Comparison of ENCODE assay signal across 18 cellular contexts in the genomic region with DNA sequence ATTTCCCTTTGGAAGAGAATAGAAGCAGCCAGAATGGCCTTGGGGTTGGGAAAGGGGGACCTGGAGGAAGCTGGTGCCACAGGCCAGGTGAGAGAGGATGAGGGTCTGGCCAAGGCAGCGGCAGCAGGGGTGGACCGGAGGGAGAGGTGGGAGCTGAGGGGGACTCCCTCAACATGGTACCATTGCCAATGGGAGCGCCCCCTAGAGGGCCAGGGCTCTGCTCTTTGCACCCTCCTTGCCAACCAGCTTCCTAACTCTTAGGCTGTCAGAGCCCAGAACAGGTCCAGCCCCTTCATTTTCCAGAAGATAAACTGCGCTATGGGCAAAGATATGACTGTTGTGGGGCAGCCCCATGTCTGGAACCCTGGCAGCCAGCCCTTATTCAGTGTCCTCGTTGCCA.
DNase-seq lines count a peak whose midpoint lies in the region; ATAC-seq and TF ChIP-seq lines count a peak whose summit lies in the region.
"Had no signal": no experiment of that assay in that cellular context is flagged by ENCODE, and none has a peak within 500 bp of the region (broad histone marks: within the 10 kb centered on the region; RNA-seq: fewer than 3 reads in every experiment).

No MANE protein-coding gene starts in this region.

- no peak for ATAC-seq in stimulated activated effector memory CD8-positive, alpha-beta T cell treated with anti-CD3 and anti-CD28 coated beads, Interleukin-12 subunit alpha, Interleukin-12 subunit beta, amount 100 ng/mL, for 72 hours
- ATAC-seq: naive thymus-derived CD4-positive, alpha-beta T cell; stimulated activated memory B cell treated with anti-CD40 and anti-IgM and Interleukin-4, amounts not matched to agents 10 μg/mL and 1 μg/mL and 100 μg/mL, for 72 hours had no signal

- no peak overlapping the region for H3K4me2 ChIP-seq in neural cell (ENCODE audit: low read length)

- no peak overlapping the region for H3K27ac ChIP-seq in neural cell (ENCODE audit: low read length)
- H3K27ac ChIP-seq: BLaER1 treated with 17β-estradiol and CSF1 and Interleukin-3, amounts not matched to agents 10 nM and 100 nM; thyroid gland had no signal

- in situ Hi-C loops in astrocyte of the spinal cord (cut with HindIII; ENCODE audit: low sequenced_read_pairs) = no loop called here

- H3F3A ChIP-seq in neural cell (ENCODE audit: insufficient read depth, low read length, poor library complexity, severe bottlenecking) = no peaks in the 10 kb centered on the region

- no peaks in the 10 kb centered on the region for H3K36me3 Mint-ChIP-seq in stimulated activated effector memory CD8-positive, alpha-beta T cell treated with anti-CD3 and anti-CD28 coated beads, Interleukin-12 subunit alpha, Interleukin-12 subunit beta, amount 100 ng/mL, for 72 hours
- H3K36me3 Mint-ChIP-seq: naive thymus-derived CD4-positive, alpha-beta T cell; stimulated activated memory B cell treated with anti-CD40 and anti-IgM and Interleukin-4, amounts not matched to agents 10 μg/mL and 1 μg/mL and 100 μg/mL, for 72 hours had no signal

- TF ChIP-seq CTCF in GM12864 (IDR thresholded peaks at IDR 0.05; ENCODE audit: low read depth, low read length, missing control alignments) (peak; percentile 34), HFF-Myc (IDR thresholded peaks at IDR 0.05; ENCODE audit: low read depth, low read length, missing control alignments) (peak; percentile 26), astrocyte of the spinal cord (IDR thresholded peaks at IDR 0.05; ENCODE audit: low read depth, low read length) (peak; percentile 31), neural cell (IDR thresholded peaks at IDR 0.05; ENCODE audit: poor library complexity, severe bottlenecking) (peak; percentile 10)

- no peak for DNase-seq in GM12864 (ENCODE audit: low read depth)
- no peak for DNase-seq in HFF-Myc (ENCODE audit: extremely low read depth, low read depth)
- DNase-seq in astrocyte of the spinal cord (ENCODE audit: low read depth, low spot score) = no peak
- DNase-seq in medulla oblongata (ENCODE audit: extremely low spot score) = no peak
- DNase-seq in kidney glomerular epithelial cell (lab: John Stamatoyannopoulos, UW) = no peak
- no peak for DNase-seq in stimulated activated effector memory CD8-positive, alpha-beta T cell treated with anti-CD3 and anti-CD28 coated beads, Interleukin-12 subunit alpha, Interleukin-12 subunit beta, amount 100 ng/mL, for 72 hours (ENCODE audit: low spot score in 2 of 2)
- DNase-seq: activated CD8-positive, alpha-beta memory T cell treated with anti-CD3 and anti-CD28 coated beads for 24 hours; dermis blood vessel endothelial cell; erythroblast; GDM1; naive thymus-derived CD4-positive, alpha-beta T cell; NCI-H1092; NCI-H526 treated with DMSO at 0.1 percent for 48 hours; thyroid gland had no signal

- H3K27ac Mint-ChIP-seq in stimulated activated effector memory CD8-positive, alpha-beta T cell treated with anti-CD3 and anti-CD28 coated beads, Interleukin-12 subunit alpha, Interleukin-12 subunit beta, amount 100 ng/mL, for 72 hours = no peak overlapping the region
- H3K27ac Mint-ChIP-seq: activated T-helper 1 cell treated with anti-CD3 and anti-CD28 coated beads, Interleukin-12 subunit alpha, Interleukin-12 subunit beta, Interleukin-2, Interleukin-4 antibody, amounts not matched to agents 30 ng/mL and 10 ng/mL and 1 ng/mL, durations not matched to agents 14 hours and 24 hours and 36 hours; naive thymus-derived CD4-positive, alpha-beta T cell; stimulated activated memory B cell treated with anti-CD40 and anti-IgM and Interleukin-4, amounts not matched to agents 10 μg/mL and 1 μg/mL and 100 μg/mL, for 72 hours had no signal

- no peaks in the 10 kb centered on the region for H4K20me1 ChIP-seq in neural cell (ENCODE audit: insufficient read depth)

- TF ChIP-seq RAD21 in neural cell (conservative IDR thresholded peaks at IDR 0.05) = no peak

- no peaks in the 10 kb centered on the region for H3K4me1 Mint-ChIP-seq in stimulated activated effector memory CD8-positive, alpha-beta T cell treated with anti-CD3 and anti-CD28 coated beads, Interleukin-12 subunit alpha, Interleukin-12 subunit beta, amount 100 ng/mL, for 72 hours
- H3K4me1 Mint-ChIP-seq: stimulated activated memory B cell treated with anti-CD40 and anti-IgM and Interleukin-4, amounts not matched to agents 10 μg/mL and 1 μg/mL and 100 μg/mL, for 72 hours had no signal

- TF ChIP-seq EP300 in neural cell (conservative IDR thresholded peaks at IDR 0.05; ENCODE audit: poor library complexity, severe bottlenecking) = no peak

- H2AFZ ChIP-seq in neural cell (ENCODE audit: low read depth, low read length) = no peak overlapping the region

- H3K36me3 ChIP-seq in neural cell (ENCODE audit: insufficient read depth, low read length) = no peaks in the 10 kb centered on the region
- H3K36me3 ChIP-seq: BLaER1 treated with 17β-estradiol and CSF1 and Interleukin-3, amounts not matched to agents 10 nM and 100 nM; thyroid gland had no signal

- no peak overlapping the region for H3K9ac ChIP-seq in neural cell (ENCODE audit: low read length)
- H3K9ac ChIP-seq: BLaER1 treated with 17β-estradiol and CSF1 and Interleukin-3, amounts not matched to agents 10 nM and 100 nM had no signal

- no peaks in the 10 kb centered on the region for H3K9me3 Mint-ChIP-seq in stimulated activated effector memory CD8-positive, alpha-beta T cell treated with anti-CD3 and anti-CD28 coated beads, Interleukin-12 subunit alpha, Interleukin-12 subunit beta, amount 100 ng/mL, for 72 hours
- H3K9me3 Mint-ChIP-seq: activated T-helper 1 cell treated with anti-CD3 and anti-CD28 coated beads, Interleukin-12 subunit alpha, Interleukin-12 subunit beta, Interleukin-2, Interleukin-4 antibody, amounts not matched to agents 30 ng/mL and 10 ng/mL and 1 ng/mL, durations not matched to agents 14 hours and 24 hours and 36 hours had no signal

- H3K4me3 Mint-ChIP-seq in stimulated activated effector memory CD8-positive, alpha-beta T cell treated with anti-CD3 and anti-CD28 coated beads, Interleukin-12 subunit alpha, Interleukin-12 subunit beta, amount 100 ng/mL, for 72 hours = no peak overlapping the region
- H3K4me3 Mint-ChIP-seq: activated T-helper 1 cell treated with anti-CD3 and anti-CD28 coated beads, Interleukin-12 subunit alpha, Interleukin-12 subunit beta, Interleukin-2, Interleukin-4 antibody, amounts not matched to agents 30 ng/mL and 10 ng/mL and 1 ng/mL, durations not matched to agents 14 hours and 24 hours and 36 hours; naive thymus-derived CD4-positive, alpha-beta T cell; stimulated activated memory B cell treated with anti-CD40 and anti-IgM and Interleukin-4, amounts not matched to agents 10 μg/mL and 1 μg/mL and 100 μg/mL, for 72 hours had no signal

- no peaks in the 10 kb centered on the region for H3K9me3 ChIP-seq in neural cell (ENCODE audit: low read length)
- H3K9me3 ChIP-seq: thyroid gland had no signal

- H3K27me3 ChIP-seq in neural cell (ENCODE audit: insufficient read depth, low read depth, low read length) = no peaks in the 10 kb centered on the region
- H3K27me3 ChIP-seq: thyroid gland had no signal

- H3K9me2 ChIP-seq in neural cell (ENCODE audit: insufficient read depth, low read length) = no peaks in the 10 kb centered on the region

- no peaks in the 10 kb centered on the region for H3K79me2 ChIP-seq in neural cell (replicated peaks; ENCODE audit: insufficient read depth, low read length)

- no peak overlapping the region for H3K4me3 ChIP-seq in GM12864 (ENCODE audit: low read depth, low read length)
- no peak overlapping the region for H3K4me3 ChIP-seq in HFF-Myc (replicated peaks; ENCODE audit: low read depth, low read length)
- H3K4me3 ChIP-seq in astrocyte of the spinal cord (ENCODE audit: low read depth, low read length) = no peak overlapping the region
- H3K4me3 ChIP-seq in neural cell (ENCODE audit: low read length) = no peak overlapping the region
- H3K4me3 ChIP-seq: BLaER1 treated with 17β-estradiol and CSF1 and Interleukin-3, amounts not matched to agents 10 nM and 100 nM; thyroid gland had no signal

TF ChIP-seq in neural cell, 6 proteins besides CTCF, POLR2A, EP300 and RAD21:
- TF ChIP-seq SMC3 (conservative IDR thresholded peaks at IDR 0.05; ENCODE audit: poor library complexity) = no peak
- no peak for TF ChIP-seq MXI1 (conservative IDR thresholded peaks at IDR 0.05; ENCODE audit: poor library complexity, severe bottlenecking)
- TF ChIP-seq EZH2 (IDR thresholded peaks at IDR 0.05; ENCODE audit: borderline replicate concordance, insufficient read depth, low read length, poor library complexity, severe bottlenecking) = no peak
- no peak for TF ChIP-seq POLR2AphosphoS5 (IDR thresholded peaks at IDR 0.05)
- TF ChIP-seq TAF1 (IDR thresholded peaks at IDR 0.05; ENCODE audit: low read depth) = no peak
- TF ChIP-seq, protein P1, sequence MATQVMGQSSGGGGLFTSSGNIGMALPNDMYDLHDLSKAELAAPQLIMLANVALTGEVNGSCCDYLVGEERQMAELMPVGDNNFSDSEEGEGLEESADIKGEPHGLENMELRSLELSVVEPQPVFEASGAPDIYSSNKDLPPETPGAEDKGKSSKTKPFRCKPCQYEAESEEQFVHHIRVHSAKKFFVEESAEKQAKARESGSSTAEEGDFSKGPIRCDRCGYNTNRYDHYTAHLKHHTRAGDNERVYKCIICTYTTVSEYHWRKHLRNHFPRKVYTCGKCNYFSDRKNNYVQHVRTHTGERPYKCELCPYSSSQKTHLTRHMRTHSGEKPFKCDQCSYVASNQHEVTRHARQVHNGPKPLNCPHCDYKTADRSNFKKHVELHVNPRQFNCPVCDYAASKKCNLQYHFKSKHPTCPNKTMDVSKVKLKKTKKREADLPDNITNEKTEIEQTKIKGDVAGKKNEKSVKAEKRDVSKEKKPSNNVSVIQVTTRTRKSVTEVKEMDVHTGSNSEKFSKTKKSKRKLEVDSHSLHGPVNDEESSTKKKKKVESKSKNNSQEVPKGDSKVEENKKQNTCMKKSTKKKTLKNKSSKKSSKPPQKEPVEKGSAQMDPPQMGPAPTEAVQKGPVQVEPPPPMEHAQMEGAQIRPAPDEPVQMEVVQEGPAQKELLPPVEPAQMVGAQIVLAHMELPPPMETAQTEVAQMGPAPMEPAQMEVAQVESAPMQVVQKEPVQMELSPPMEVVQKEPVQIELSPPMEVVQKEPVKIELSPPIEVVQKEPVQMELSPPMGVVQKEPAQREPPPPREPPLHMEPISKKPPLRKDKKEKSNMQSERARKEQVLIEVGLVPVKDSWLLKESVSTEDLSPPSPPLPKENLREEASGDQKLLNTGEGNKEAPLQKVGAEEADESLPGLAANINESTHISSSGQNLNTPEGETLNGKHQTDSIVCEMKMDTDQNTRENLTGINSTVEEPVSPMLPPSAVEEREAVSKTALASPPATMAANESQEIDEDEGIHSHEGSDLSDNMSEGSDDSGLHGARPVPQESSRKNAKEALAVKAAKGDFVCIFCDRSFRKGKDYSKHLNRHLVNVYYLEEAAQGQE (IDR thresholded peaks at IDR 0.05; ENCODE audit: borderline replicate concordance) = no peak
